Comparison of ENCODE assay signal across 13 cellular contexts in the genomic region with DNA sequence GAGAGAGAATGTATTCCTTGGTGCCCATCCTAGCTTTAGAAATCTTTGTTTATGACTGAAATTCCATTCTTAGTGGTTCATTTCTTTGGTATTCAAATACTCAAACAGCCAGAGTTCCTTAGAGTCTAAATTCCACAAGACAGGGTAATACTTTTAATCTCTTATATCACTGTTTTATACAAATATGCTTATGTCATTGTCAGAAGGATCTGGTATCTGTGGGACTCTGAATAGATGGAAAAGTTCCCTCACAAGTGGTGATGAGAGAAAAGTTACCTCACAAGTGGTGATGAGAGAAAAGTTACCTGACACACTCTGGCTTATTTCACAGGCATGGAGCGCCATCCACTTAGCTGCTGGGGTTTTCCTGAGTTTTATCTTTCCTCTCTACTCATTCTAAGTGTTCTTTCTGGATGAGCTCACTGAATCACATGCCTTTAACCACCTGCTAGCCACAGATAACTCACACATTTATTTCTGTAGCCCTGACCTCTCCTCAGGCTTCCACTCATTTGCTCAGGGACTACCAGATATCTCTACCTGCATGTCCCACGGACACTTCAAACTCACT.
DNase-seq lines count a peak whose midpoint lies in the region; ATAC-seq and TF ChIP-seq lines count a peak whose summit lies in the region.
"Had no signal": no experiment of that assay in that cellular context is flagged by ENCODE, and none has a peak within 500 bp of the region (broad histone marks: within the 10 kb centered on the region; RNA-seq: fewer than 3 reads in every experiment).

No MANE protein-coding gene starts in this region.

- H2AFZ ChIP-seq in osteoblast (ENCODE audit: low read length), result peak overlapping the region; percentile 16

- H3K27ac ChIP-seq in osteoblast (ENCODE audit: low read depth, low read length), result peak overlapping the region; percentile 95

- H3K9me3 ChIP-seq in MG63 (no peaks in the 10 kb centered on the region), osteoblast (ENCODE audit: low read depth, low read length) (no peaks in the 10 kb centered on the region)
- H3K9me3 ChIP-seq: thoracic aorta had no signal

- ATAC-seq in HG02973 (IDR thresholded peaks at IDR 0.05; ENCODE audit: unreplicated experiment), result no peak

- TF ChIP-seq CTCF in epithelial cell of proximal tubule (conservative IDR thresholded peaks at IDR 0.05; ENCODE audit: low read depth, low read length) (no peak), osteoblast (IDR thresholded peaks at IDR 0.05; ENCODE audit: extremely low read depth, low read depth, low read length) (no peak)

- H3K36me3 ChIP-seq in MG63 (no peaks in the 10 kb centered on the region; the same call in 1 of the 2 replicates), osteoblast (ENCODE audit: insufficient read depth, low read length) (no peaks in the 10 kb centered on the region)
- H3K36me3 ChIP-seq: thoracic aorta had no signal

- no peak overlapping the region for H3K4me3 ChIP-seq in MG63
- no peak overlapping the region for H3K4me3 ChIP-seq in epithelial cell of proximal tubule (ENCODE audit: low read depth, low read length)
- peak overlapping the region; percentile 34 for H3K4me3 ChIP-seq in osteoblast (ENCODE audit: insufficient read depth, low read length)
- H3K4me3 ChIP-seq: thoracic aorta had no signal

- peak; percentile 93 for DNase-seq in EH (ENCODE audit: low read depth)
- peak; percentile 30 for DNase-seq in MG63
- DNase-seq in epithelial cell of proximal tubule (ENCODE audit: low read depth), result peak; percentile 95
- peak; percentile 74 for DNase-seq in osteoblast (ENCODE audit: insufficient read length, low spot score, missing footprints)
- DNase-seq in HuH-7.5 (ENCODE audit: low spot score), result no peak
- no peak for DNase-seq in SK-N-DZ (ENCODE audit: low spot score)
- DNase-seq in KG1 (lab: John Stamatoyannopoulos, UW), result no peak
- DNase-seq: activated CD4-positive, CD25-positive, alpha-beta regulatory T cell treated with anti-CD3 and anti-CD28 coated beads, Interleukin-2, amount 50 U/mL, for 72 hours; activated naive CD4-positive, alpha-beta T cell treated with anti-CD3 and anti-CD28 coated beads, Interleukin-2, amount 10 ng/mL, durations not matched to agents 7 days and 5 days; NCI-H345; nucleus accumbens had no signal

- H3K4me2 ChIP-seq in osteoblast (ENCODE audit: insufficient read depth, low read length), result peak overlapping the region; percentile 70

- no peaks in the 10 kb centered on the region for H4K20me1 ChIP-seq in osteoblast (ENCODE audit: insufficient read depth, low read length)

- H3K4me1 ChIP-seq in osteoblast (ENCODE audit: insufficient read depth, low read length), result peaks cover 28% of the 10 kb centered on the region

- no peaks in the 10 kb centered on the region for H3K27me3 ChIP-seq in MG63
- no peaks in the 10 kb centered on the region for H3K27me3 ChIP-seq in osteoblast (ENCODE audit: insufficient read depth, low read length)

- H3K79me2 ChIP-seq in osteoblast (ENCODE audit: insufficient read depth, low read length), result no peaks in the 10 kb centered on the region

Comparison
In these comparisons a context has a peak if more than half of its experiments do, and no peak if none do; other contexts are left out.
1. DNase-seq: peak in EH (single experiment), MG63 (single experiment), epithelial cell of proximal tubule (single experiment) and osteoblast (single experiment); none in HuH-7.5 (single experiment), SK-N-DZ (single experiment) and KG1 (single experiment).